1 cellular context compared by ENCODE assay signal in the genomic region with DNA sequence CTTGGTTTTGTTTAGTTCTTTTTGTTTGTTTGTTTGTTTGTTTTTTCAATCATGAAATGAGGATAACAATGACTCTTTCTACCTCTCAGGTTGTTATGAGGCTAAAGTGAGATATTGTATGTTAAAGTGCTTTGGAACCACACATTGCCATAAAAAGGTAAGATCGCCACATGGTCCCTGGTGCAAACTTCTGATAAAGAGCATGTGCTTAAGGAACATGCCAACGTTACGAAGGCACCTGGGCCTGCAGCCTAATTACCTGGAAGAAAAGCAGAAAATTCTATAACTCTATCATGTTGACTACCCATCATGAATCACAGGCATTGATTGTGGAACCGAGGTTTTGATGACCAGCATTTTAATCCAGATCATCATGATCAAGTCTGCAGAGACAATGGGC.
TF ChIP-seq lines count a peak whose summit lies in the region.

No MANE protein-coding gene starts in this region.

TF ChIP-seq in K562, 482 proteins besides CTCF, POLR2A, EP300 and RAD21 (continued from another document and continues in another):
- TF ChIP-seq, protein P1, sequence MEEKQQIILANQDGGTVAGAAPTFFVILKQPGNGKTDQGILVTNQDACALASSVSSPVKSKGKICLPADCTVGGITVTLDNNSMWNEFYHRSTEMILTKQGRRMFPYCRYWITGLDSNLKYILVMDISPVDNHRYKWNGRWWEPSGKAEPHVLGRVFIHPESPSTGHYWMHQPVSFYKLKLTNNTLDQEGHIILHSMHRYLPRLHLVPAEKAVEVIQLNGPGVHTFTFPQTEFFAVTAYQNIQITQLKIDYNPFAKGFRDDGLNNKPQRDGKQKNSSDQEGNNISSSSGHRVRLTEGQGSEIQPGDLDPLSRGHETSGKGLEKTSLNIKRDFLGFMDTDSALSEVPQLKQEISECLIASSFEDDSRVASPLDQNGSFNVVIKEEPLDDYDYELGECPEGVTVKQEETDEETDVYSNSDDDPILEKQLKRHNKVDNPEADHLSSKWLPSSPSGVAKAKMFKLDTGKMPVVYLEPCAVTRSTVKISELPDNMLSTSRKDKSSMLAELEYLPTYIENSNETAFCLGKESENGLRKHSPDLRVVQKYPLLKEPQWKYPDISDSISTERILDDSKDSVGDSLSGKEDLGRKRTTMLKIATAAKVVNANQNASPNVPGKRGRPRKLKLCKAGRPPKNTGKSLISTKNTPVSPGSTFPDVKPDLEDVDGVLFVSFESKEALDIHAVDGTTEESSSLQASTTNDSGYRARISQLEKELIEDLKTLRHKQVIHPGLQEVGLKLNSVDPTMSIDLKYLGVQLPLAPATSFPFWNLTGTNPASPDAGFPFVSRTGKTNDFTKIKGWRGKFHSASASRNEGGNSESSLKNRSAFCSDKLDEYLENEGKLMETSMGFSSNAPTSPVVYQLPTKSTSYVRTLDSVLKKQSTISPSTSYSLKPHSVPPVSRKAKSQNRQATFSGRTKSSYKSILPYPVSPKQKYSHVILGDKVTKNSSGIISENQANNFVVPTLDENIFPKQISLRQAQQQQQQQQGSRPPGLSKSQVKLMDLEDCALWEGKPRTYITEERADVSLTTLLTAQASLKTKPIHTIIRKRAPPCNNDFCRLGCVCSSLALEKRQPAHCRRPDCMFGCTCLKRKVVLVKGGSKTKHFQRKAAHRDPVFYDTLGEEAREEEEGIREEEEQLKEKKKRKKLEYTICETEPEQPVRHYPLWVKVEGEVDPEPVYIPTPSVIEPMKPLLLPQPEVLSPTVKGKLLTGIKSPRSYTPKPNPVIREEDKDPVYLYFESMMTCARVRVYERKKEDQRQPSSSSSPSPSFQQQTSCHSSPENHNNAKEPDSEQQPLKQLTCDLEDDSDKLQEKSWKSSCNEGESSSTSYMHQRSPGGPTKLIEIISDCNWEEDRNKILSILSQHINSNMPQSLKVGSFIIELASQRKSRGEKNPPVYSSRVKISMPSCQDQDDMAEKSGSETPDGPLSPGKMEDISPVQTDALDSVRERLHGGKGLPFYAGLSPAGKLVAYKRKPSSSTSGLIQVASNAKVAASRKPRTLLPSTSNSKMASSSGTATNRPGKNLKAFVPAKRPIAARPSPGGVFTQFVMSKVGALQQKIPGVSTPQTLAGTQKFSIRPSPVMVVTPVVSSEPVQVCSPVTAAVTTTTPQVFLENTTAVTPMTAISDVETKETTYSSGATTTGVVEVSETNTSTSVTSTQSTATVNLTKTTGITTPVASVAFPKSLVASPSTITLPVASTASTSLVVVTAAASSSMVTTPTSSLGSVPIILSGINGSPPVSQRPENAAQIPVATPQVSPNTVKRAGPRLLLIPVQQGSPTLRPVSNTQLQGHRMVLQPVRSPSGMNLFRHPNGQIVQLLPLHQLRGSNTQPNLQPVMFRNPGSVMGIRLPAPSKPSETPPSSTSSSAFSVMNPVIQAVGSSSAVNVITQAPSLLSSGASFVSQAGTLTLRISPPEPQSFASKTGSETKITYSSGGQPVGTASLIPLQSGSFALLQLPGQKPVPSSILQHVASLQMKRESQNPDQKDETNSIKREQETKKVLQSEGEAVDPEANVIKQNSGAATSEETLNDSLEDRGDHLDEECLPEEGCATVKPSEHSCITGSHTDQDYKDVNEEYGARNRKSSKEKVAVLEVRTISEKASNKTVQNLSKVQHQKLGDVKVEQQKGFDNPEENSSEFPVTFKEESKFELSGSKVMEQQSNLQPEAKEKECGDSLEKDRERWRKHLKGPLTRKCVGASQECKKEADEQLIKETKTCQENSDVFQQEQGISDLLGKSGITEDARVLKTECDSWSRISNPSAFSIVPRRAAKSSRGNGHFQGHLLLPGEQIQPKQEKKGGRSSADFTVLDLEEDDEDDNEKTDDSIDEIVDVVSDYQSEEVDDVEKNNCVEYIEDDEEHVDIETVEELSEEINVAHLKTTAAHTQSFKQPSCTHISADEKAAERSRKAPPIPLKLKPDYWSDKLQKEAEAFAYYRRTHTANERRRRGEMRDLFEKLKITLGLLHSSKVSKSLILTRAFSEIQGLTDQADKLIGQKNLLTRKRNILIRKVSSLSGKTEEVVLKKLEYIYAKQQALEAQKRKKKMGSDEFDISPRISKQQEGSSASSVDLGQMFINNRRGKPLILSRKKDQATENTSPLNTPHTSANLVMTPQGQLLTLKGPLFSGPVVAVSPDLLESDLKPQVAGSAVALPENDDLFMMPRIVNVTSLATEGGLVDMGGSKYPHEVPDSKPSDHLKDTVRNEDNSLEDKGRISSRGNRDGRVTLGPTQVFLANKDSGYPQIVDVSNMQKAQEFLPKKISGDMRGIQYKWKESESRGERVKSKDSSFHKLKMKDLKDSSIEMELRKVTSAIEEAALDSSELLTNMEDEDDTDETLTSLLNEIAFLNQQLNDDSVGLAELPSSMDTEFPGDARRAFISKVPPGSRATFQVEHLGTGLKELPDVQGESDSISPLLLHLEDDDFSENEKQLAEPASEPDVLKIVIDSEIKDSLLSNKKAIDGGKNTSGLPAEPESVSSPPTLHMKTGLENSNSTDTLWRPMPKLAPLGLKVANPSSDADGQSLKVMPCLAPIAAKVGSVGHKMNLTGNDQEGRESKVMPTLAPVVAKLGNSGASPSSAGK (IDR thresholded peaks at IDR 0.05): peak; percentile 76
- TF ChIP-seq SAP30 (IDR thresholded peaks at IDR 0.05; ENCODE audit: borderline replicate concordance, insufficient read depth, low read depth, low read length, poor library complexity, severe bottlenecking): no peak
- TF ChIP-seq PRPF4 (IDR thresholded peaks at IDR 0.05; ENCODE audit: insufficient read depth, low read depth, low read length, poor library complexity, severe bottlenecking): no peak
- no peak for TF ChIP-seq PHF8 (IDR thresholded peaks at IDR 0.05; ENCODE audit: borderline replicate concordance, low read length)
- no peak for TF ChIP-seq PCBP2 (IDR thresholded peaks at IDR 0.05; ENCODE audit: low read depth, low read length, poor library complexity, severe bottlenecking)
- TF ChIP-seq OTX1 (CRISPR knock-in tag; IDR thresholded peaks at IDR 0.05): no peak
- TF ChIP-seq, protein P2, sequence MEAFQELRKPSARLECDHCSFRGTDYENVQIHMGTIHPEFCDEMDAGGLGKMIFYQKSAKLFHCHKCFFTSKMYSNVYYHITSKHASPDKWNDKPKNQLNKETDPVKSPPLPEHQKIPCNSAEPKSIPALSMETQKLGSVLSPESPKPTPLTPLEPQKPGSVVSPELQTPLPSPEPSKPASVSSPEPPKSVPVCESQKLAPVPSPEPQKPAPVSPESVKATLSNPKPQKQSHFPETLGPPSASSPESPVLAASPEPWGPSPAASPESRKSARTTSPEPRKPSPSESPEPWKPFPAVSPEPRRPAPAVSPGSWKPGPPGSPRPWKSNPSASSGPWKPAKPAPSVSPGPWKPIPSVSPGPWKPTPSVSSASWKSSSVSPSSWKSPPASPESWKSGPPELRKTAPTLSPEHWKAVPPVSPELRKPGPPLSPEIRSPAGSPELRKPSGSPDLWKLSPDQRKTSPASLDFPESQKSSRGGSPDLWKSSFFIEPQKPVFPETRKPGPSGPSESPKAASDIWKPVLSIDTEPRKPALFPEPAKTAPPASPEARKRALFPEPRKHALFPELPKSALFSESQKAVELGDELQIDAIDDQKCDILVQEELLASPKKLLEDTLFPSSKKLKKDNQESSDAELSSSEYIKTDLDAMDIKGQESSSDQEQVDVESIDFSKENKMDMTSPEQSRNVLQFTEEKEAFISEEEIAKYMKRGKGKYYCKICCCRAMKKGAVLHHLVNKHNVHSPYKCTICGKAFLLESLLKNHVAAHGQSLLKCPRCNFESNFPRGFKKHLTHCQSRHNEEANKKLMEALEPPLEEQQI (IDR thresholded peaks at IDR 0.05): no peak
- TF ChIP-seq TEAD4 (IDR thresholded peaks at IDR 0.05; ENCODE audit: low read length): peak; percentile 57
- TF ChIP-seq TEAD4 (CRISPR knock-in tag; IDR thresholded peaks at IDR 0.05; ENCODE audit: borderline replicate concordance): no peak
- TF ChIP-seq SMC3 (conservative IDR thresholded peaks at IDR 0.05; ENCODE audit: insufficient read depth, low read depth, low read length): no peak
- TF ChIP-seq, protein P3, sequence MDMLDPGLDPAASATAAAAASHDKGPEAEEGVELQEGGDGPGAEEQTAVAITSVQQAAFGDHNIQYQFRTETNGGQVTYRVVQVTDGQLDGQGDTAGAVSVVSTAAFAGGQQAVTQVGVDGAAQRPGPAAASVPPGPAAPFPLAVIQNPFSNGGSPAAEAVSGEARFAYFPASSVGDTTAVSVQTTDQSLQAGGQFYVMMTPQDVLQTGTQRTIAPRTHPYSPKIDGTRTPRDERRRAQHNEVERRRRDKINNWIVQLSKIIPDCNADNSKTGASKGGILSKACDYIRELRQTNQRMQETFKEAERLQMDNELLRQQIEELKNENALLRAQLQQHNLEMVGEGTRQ (CRISPR knock-in tag; IDR thresholded peaks at IDR 0.05): 0 out of 2 replicates have a peak, but pooled peaks have one; percentile 3
- TF ChIP-seq CTBP1 (IDR thresholded peaks at IDR 0.05; ENCODE audit: borderline replicate concordance): no peak
- peak; percentile 36 for TF ChIP-seq CBFA2T3 (IDR thresholded peaks at IDR 0.05)
- TF ChIP-seq NUFIP1 (IDR thresholded peaks at IDR 0.05; ENCODE audit: partially characterized antibody): no peak
- no peak for TF ChIP-seq YY1 (IDR thresholded peaks at IDR 0.05; ENCODE audit: borderline replicate concordance in 1 of 3, control insufficient read depth in 1 of 3, extremely low read depth in 1 of 3, insufficient read depth in 3 of 3, insufficient read length in 1 of 3, insufficient replicate concordance in 2 of 3, low read depth in 1 of 3, low read length in 2 of 3)
- no peak for TF ChIP-seq PYGO2 (tag; IDR thresholded peaks at IDR 0.05)
- TF ChIP-seq, protein P4, sequence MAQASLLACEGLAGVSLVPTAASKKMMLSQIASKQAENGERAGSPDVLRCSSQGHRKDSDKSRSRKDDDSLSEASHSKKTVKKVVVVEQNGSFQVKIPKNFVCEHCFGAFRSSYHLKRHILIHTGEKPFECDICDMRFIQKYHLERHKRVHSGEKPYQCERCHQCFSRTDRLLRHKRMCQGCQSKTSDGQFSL (CRISPR knock-in tag; IDR thresholded peaks at IDR 0.05): no peak
- TF ChIP-seq, protein P4 (tag; IDR thresholded peaks at IDR 0.05): no peak
- TF ChIP-seq, protein P5, sequence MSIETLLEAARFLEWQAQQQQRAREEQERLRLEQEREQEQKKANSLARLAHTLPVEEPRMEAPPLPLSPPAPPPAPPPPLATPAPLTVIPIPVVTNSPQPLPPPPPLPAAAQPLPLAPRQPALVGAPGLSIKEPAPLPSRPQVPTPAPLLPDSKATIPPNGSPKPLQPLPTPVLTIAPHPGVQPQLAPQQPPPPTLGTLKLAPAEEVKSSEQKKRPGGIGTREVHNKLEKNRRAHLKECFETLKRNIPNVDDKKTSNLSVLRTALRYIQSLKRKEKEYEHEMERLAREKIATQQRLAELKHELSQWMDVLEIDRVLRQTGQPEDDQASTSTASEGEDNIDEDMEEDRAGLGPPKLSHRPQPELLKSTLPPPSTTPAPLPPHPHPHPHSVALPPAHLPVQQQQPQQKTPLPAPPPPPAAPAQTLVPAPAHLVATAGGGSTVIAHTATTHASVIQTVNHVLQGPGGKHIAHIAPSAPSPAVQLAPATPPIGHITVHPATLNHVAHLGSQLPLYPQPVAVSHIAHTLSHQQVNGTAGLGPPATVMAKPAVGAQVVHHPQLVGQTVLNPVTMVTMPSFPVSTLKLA (conservative IDR thresholded peaks at IDR 0.05): no peak
- no peak for TF ChIP-seq HCFC1 (IDR thresholded peaks at IDR 0.05; ENCODE audit: low read depth, low read length)
- TF ChIP-seq, protein P6, sequence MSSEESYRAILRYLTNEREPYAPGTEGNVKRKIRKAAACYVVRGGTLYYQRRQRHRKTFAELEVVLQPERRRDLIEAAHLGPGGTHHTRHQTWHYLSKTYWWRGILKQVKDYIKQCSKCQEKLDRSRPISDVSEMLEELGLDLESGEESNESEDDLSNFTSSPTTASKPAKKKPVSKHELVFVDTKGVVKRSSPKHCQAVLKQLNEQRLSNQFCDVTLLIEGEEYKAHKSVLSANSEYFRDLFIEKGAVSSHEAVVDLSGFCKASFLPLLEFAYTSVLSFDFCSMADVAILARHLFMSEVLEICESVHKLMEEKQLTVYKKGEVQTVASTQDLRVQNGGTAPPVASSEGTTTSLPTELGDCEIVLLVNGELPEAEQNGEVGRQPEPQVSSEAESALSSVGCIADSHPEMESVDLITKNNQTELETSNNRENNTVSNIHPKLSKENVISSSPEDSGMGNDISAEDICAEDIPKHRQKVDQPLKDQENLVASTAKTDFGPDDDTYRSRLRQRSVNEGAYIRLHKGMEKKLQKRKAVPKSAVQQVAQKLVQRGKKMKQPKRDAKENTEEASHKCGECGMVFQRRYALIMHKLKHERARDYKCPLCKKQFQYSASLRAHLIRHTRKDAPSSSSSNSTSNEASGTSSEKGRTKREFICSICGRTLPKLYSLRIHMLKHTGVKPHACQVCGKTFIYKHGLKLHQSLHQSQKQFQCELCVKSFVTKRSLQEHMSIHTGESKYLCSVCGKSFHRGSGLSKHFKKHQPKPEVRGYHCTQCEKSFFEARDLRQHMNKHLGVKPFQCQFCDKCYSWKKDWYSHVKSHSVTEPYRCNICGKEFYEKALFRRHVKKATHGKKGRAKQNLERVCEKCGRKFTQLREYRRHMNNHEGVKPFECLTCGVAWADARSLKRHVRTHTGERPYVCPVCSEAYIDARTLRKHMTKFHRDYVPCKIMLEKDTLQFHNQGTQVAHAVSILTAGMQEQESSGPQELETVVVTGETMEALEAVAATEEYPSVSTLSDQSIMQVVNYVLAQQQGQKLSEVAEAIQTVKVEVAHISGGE (CRISPR knock-in tag; IDR thresholded peaks at IDR 0.05): no peak
- TF ChIP-seq, protein P7, sequence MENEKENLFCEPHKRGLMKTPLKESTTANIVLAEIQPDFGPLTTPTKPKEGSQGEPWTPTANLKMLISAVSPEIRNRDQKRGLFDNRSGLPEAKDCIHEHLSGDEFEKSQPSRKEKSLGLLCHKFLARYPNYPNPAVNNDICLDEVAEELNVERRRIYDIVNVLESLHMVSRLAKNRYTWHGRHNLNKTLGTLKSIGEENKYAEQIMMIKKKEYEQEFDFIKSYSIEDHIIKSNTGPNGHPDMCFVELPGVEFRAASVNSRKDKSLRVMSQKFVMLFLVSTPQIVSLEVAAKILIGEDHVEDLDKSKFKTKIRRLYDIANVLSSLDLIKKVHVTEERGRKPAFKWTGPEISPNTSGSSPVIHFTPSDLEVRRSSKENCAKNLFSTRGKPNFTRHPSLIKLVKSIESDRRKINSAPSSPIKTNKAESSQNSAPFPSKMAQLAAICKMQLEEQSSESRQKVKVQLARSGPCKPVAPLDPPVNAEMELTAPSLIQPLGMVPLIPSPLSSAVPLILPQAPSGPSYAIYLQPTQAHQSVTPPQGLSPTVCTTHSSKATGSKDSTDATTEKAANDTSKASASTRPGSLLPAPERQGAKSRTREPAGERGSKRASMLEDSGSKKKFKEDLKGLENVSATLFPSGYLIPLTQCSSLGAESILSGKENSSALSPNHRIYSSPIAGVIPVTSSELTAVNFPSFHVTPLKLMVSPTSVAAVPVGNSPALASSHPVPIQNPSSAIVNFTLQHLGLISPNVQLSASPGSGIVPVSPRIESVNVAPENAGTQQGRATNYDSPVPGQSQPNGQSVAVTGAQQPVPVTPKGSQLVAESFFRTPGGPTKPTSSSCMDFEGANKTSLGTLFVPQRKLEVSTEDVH (IDR thresholded peaks at IDR 0.05; ENCODE audit: low read depth, partially characterized antibody): no peak
- no peak for TF ChIP-seq ZNF444 (CRISPR knock-in tag; IDR thresholded peaks at IDR 0.05)
- no peak for TF ChIP-seq MTF1 (CRISPR knock-in tag; IDR thresholded peaks at IDR 0.05; ENCODE audit: borderline replicate concordance)
- no peak for TF ChIP-seq MAZ (CRISPR knock-in tag; conservative IDR thresholded peaks at IDR 0.05 in 1 of 2, IDR thresholded peaks at IDR 0.05 in 1 of 2)
